ENCODE assay signal across 35 cellular contexts in genomic region chr16:71389330-71389729, GRCh38. TPM values are rescaled to one million over a fixed set of nuclear protein-coding genes. Genes with fewer than 3 reads are reported as not detected.
"Had no signal": no experiment of that assay in that cellular context is flagged by ENCODE, and none has a peak within 500 bp of the region (broad histone marks: within the 10 kb centered on the region; RNA-seq: fewer than 3 reads in every experiment).

No MANE protein-coding gene starts in this region.

- H3K9me3 ChIP-seq: colonic mucosa, esophagus squamous epithelium, gastrocnemius medialis, heart right ventricle, left lung, lower lobe of right lung, mucosa of descending colon had no signal

- H3K36me3 ChIP-seq: colonic mucosa, esophagus squamous epithelium, gastrocnemius medialis, heart right ventricle, left lung, lower lobe of right lung had no signal

- FAIRE-seq: endometrium, islet of Langerhans, keratinocyte had no signal

- DNase-seq: colonic mucosa; cortex of kidney; effector CD8-positive, alpha-beta T cell; effector memory CD8-positive, alpha-beta T cell; endodermal cell; erythroblast; esophagus squamous epithelium; foreskin fibroblast; foreskin melanocyte; gastrocnemius medialis; glutamatergic neuron; head of caudate nucleus; heart right ventricle; hippocampal formation; left cardiac atrium; left lung; left ventricle myocardium superior; lower lobe of right lung; mesenchymal stem cell; mucosa of descending colon; naive B cell had no signal

- H3K4me3 Mint-ChIP-seq: dendritic cell treated with granulocyte-macrophage colony-stimulating factor and Interleukin-4, amounts not matched to agents 40 ng/mL and 50 ng/mL, for 4 days; effector memory CD8-positive, alpha-beta T cell; endodermal cell; mesothelial cell of epicardium; naive B cell had no signal

- H3K27ac ChIP-seq: colonic mucosa, epithelial cell of prostate, esophagus squamous epithelium, gastrocnemius medialis, heart right ventricle, left lung, lower lobe of right lung had no signal

- H3K27me3 ChIP-seq: colonic mucosa had no signal

- H3K36me3 Mint-ChIP-seq: mesothelial cell of epicardium, naive B cell had no signal

- H3K27ac Mint-ChIP-seq: dendritic cell treated with granulocyte-macrophage colony-stimulating factor and Interleukin-4, amounts not matched to agents 40 ng/mL and 50 ng/mL, for 4 days; effector memory CD8-positive, alpha-beta T cell; endodermal cell; mesothelial cell of epicardium; naive B cell had no signal

- H3K4me1 ChIP-seq: colonic mucosa, gastrocnemius medialis, heart right ventricle, left lung, lower lobe of right lung had no signal

- H3K4me3 ChIP-seq: colonic mucosa, esophagus squamous epithelium, gastrocnemius medialis, heart right ventricle, left lung, lower lobe of right lung, mucosa of descending colon had no signal

- H3K9me3 Mint-ChIP-seq: dendritic cell treated with granulocyte-macrophage colony-stimulating factor and Interleukin-4, amounts not matched to agents 40 ng/mL and 50 ng/mL, for 4 days; effector memory CD8-positive, alpha-beta T cell; endodermal cell; mesothelial cell of epicardium had no signal

- ATAC-seq: effector memory CD8-positive, alpha-beta T cell; esophagus mucosa; gastrocnemius medialis; heart right ventricle; left cardiac atrium; left lung; left ventricle myocardium superior; mucosa of descending colon had no signal

RNA-seq across cellular contexts. Expression of gene CALB2, which starts 30.8 kb away (rescaled TPM):
- total RNA-seq: dermis microvascular lymphatic vessel endothelial cell, glomerular endothelial cell, lung microvascular endothelial cell had no signal

RNA-seq across cellular contexts. Expression of gene TLE7, which starts 52.5 kb away (rescaled TPM):
- total RNA-seq: colonic mucosa, dermis microvascular lymphatic vessel endothelial cell, esophagus mucosa, esophagus squamous epithelium, gastrocnemius medialis, glomerular endothelial cell, heart right ventricle, kidney epithelial cell, left cardiac atrium, left lung, left ventricle myocardium superior, lower leg skin, lower lobe of right lung, lung microvascular endothelial cell, mesenteric fat pad, mesothelial cell of epicardium, mucosa of descending colon, myocyte had no signal
- polyA plus RNA-seq: heart right ventricle, keratinocyte had no signal
